Comparison of ENCODE assay signal across 8 cellular contexts in genomic region chr12:80269953-80270552, GRCh38.
A peak's percentile ranks its signal among the peaks of the same experiment; 100 is the strongest.
DNase-seq lines count a peak whose midpoint lies in the region; ATAC-seq, FAIRE-seq and TF ChIP-seq lines count a peak whose summit lies in the region.

No MANE protein-coding gene starts in this region.

- FAIRE-seq in astrocyte (lab: Jason Lieb, UNC), result peak; percentile 32

- peak overlapping the region; percentile 84 for H3K27ac Mint-ChIP-seq in astrocyte (ENCODE audit: unreplicated experiment)

- H3K4me1 Mint-ChIP-seq in astrocyte (ENCODE audit: low read depth, unreplicated experiment), result peaks cover 15% of the 10 kb centered on the region

- H3K27ac ChIP-seq in astrocyte (ENCODE audit: low read depth, low read length) (peak overlapping the region; percentile 83), tibial nerve (no peak overlapping the region)

- ATAC-seq in HG03457 (IDR thresholded peaks at IDR 0.05; ENCODE audit: unreplicated experiment) (no peak), HG02970 (IDR thresholded peaks at IDR 0.05; ENCODE audit: low FRiP score, unreplicated experiment) (no peak)

- H3K9ac ChIP-seq in astrocyte (ENCODE audit: low read length), result peak overlapping the region; percentile 61

- H3K79me2 ChIP-seq in astrocyte (ENCODE audit: insufficient read depth, low read length), result no peaks in the 10 kb centered on the region

- WGBS in tibial nerve, 2 donors, result 26 to 27% methylated on average over 4 of the region's 4 CpGs

- H3K4me2 ChIP-seq in astrocyte (ENCODE audit: low read length), result peak overlapping the region; percentile 79

- no peak for TF ChIP-seq POLR2A in tibial nerve (IDR thresholded peaks at IDR 0.05)

- TF ChIP-seq CTCF in astrocyte (IDR thresholded peaks at IDR 0.05; ENCODE audit: insufficient read depth, low read depth, low read length) (peak; percentile 70), tibial nerve (IDR thresholded peaks at IDR 0.05) (peak; percentile 34 to 67 (median 59))

- peak; percentile 50 for DNase-seq in Daoy (ENCODE audit: low read depth)
- peak; percentile 27 to 34 for DNase-seq in HAP-1 (ENCODE audit: low spot score in 2 of 2)
- peak; percentile 38 for DNase-seq in NCI-H1694 treated with DMSO at 0.1 percent for 48 hours (lab: John Stamatoyannopoulos, UW)
- no peak for DNase-seq in astrocyte (ENCODE audit: low read depth)
- peak; percentile 39 for DNase-seq in iPS-NIHi7 (ENCODE audit: extremely low spot score)
- DNase-seq in tibial nerve (ENCODE audit: low spot score in 2 of 2), result peak in 1 of 2 donors; percentile 16

- no peaks in the 10 kb centered on the region for H3K9me3 Mint-ChIP-seq in astrocyte (ENCODE audit: unreplicated experiment)

- no peak overlapping the region for H3K4me3 ChIP-seq in HAP-1
- H3K4me3 ChIP-seq in astrocyte (ENCODE audit: insufficient read depth, low read depth, low read length), result no peak overlapping the region
- H3K4me3 ChIP-seq in tibial nerve, result no peak overlapping the region

- H3K27me3 Mint-ChIP-seq in astrocyte (ENCODE audit: low read depth, unreplicated experiment), result no peaks in the 10 kb centered on the region

- H3K9me3 ChIP-seq in HAP-1, result no peaks in the 10 kb centered on the region
- no peaks in the 10 kb centered on the region for H3K9me3 ChIP-seq in astrocyte (ENCODE audit: insufficient read depth, low read depth, low read length)
- no peaks in the 10 kb centered on the region for H3K9me3 ChIP-seq in tibial nerve

- H3K36me3 ChIP-seq in HAP-1 (replicated peaks) (no peaks in the 10 kb centered on the region), astrocyte (ENCODE audit: insufficient read depth, low read length) (no peaks in the 10 kb centered on the region), tibial nerve (no peaks in the 10 kb centered on the region)

- in situ Hi-C loops in HAP-1 (cut with MboI; ENCODE audit: low sequenced_read_pairs), result no loop called here

- no peak for TF ChIP-seq EP300 in tibial nerve (IDR thresholded peaks at IDR 0.05)

- H3K27me3 ChIP-seq in HAP-1 (ENCODE audit: low read depth), result no peaks in the 10 kb centered on the region; the same call in 1 of the 2 replicates
- no peaks in the 10 kb centered on the region for H3K27me3 ChIP-seq in astrocyte (ENCODE audit: insufficient read depth, low read length)
- no peaks in the 10 kb centered on the region for H3K27me3 ChIP-seq in tibial nerve

- H2AFZ ChIP-seq in astrocyte (ENCODE audit: low read depth, low read length), result no peak overlapping the region

- H4K20me1 ChIP-seq in astrocyte (ENCODE audit: insufficient read depth, low read length), result no peaks in the 10 kb centered on the region

- no peak overlapping the region for H3K4me3 Mint-ChIP-seq in astrocyte (ENCODE audit: unreplicated experiment)

- H3K4me1 ChIP-seq in HAP-1 (no peaks in the 10 kb centered on the region), astrocyte (ENCODE audit: insufficient read depth, low read length) (peaks cover 16% of the 10 kb centered on the region), tibial nerve (peaks cover 0 to 11% (median 2%) of the 10 kb centered on the region in 4 donors)

- no peaks in the 10 kb centered on the region for H3K36me3 Mint-ChIP-seq in astrocyte (ENCODE audit: low read depth, unreplicated experiment)
